In genomic region chr4:5758741-5759140, GRCh38 we compare ENCODE assay signal across 9 cellular contexts. TPM values are rescaled to one million over a fixed set of nuclear protein-coding genes. Genes with fewer than 3 reads are reported as not detected.
DNase-seq lines count a peak whose midpoint lies in the region; ATAC-seq, FAIRE-seq and TF ChIP-seq lines count a peak whose summit lies in the region.
"Had no signal": no experiment of that assay in that cellular context is flagged by ENCODE, and none has a peak within 500 bp of the region (broad histone marks: within the 10 kb centered on the region; RNA-seq: fewer than 3 reads in every experiment).

No MANE protein-coding gene starts in this region.

- ATAC-seq in GM18502 (IDR thresholded peaks at IDR 0.05; ENCODE audit: poor library complexity, unreplicated experiment) (peak; percentile 66), GM18858 (IDR thresholded peaks at IDR 0.05; ENCODE audit: unreplicated experiment) (no peak)

- TF ChIP-seq POLR2A in erythroblast (IDR thresholded peaks at IDR 0.05; ENCODE audit: low read length) = no peak

- FAIRE-seq in endometrium (lab: Jason Lieb, UNC) = peak; percentile 85
- FAIRE-seq: H1 had no signal

- DNase-seq in NCI-H460 (ENCODE audit: extremely low read depth, low read depth) = peak; percentile 36
- peak; percentile 69 for DNase-seq in stimulated activated CD4-positive, alpha-beta T cell treated with anti-CD3 and anti-CD28 coated beads, Interleukin-1b, Interleukin-23, amount 100 ng/mL, for 48 hours
- no peak for DNase-seq in erythroblast (lab: John Stamatoyannopoulos, UW)
- no peak for DNase-seq in SIG-M5 treated with dmso at 0.1 percent for 504 hours (lab: John Stamatoyannopoulos, UW; ENCODE audit: unreplicated experiment)
- DNase-seq in NCI-H1417 treated with DMSO at 0.1 percent for 48 hours (lab: John Stamatoyannopoulos, UW) = no peak

RNA-seq across cellular contexts. Expression of gene EVC, which starts 47.7 kb away (rescaled TPM):
- total RNA-seq in NCI-H460 (2014; rRNA removed; shearing (Covaris generic)) = 1.9 and 3.1 TPM in 2 replicates
- 2.5 and 4.5 TPM in 2 replicates for polyA plus RNA-seq in NCI-H460 (2014; cell fraction: nucleus; rRNA removed)

RNA-seq across cellular contexts. Expression of gene EVC2, which starts 50.4 kb away (rescaled TPM):
- not detected in 2 replicates for total RNA-seq in NCI-H460 (2014; rRNA removed; shearing (Covaris generic))
- polyA plus RNA-seq in NCI-H460 (2014; cell fraction: nucleus; rRNA removed) = not detected in 2 replicates

Comparison
In these comparisons a context has a peak if more than half of its experiments do, and no peak if none do; other contexts are left out.
1. DNase-seq: peak in NCI-H460 (single experiment) and stimulated activated CD4-positive, alpha-beta T cell treated with anti-CD3 and anti-CD28 coated beads, Interleukin-1b, Interleukin-23, amount 100 ng/mL, for 48 hours (single experiment); none in erythroblast (0 of 2), SIG-M5 treated with dmso at 0.1 percent for 504 hours (single experiment) and NCI-H1417 treated with DMSO at 0.1 percent for 48 hours (single experiment).